ENCODE assay signal across 8 cellular contexts in genomic region chr10:69061305-69062161, GRCh38. TPM values are rescaled to one million over a fixed set of nuclear protein-coding genes. Genes with fewer than 3 reads are reported as not detected.
DNase-seq lines count a peak whose midpoint lies in the region; ATAC-seq and TF ChIP-seq lines count a peak whose summit lies in the region.

No MANE protein-coding gene starts in this region.

- H3K36me3 ChIP-seq in fibroblast of lung (ENCODE audit: control insufficient read depth, insufficient read depth, low read length): no peaks in the 10 kb centered on the region

- H3K27me3 ChIP-seq in CD4-positive, alpha-beta T cell (ENCODE audit: control insufficient read depth, insufficient read depth, low read length): no peaks in the 10 kb centered on the region
- no peaks in the 10 kb centered on the region for H3K27me3 ChIP-seq in fibroblast of lung (ENCODE audit: control insufficient read depth, insufficient read depth, low read length)

- peak overlapping the region; percentile 73 for H3K9ac ChIP-seq in fibroblast of lung (ENCODE audit: insufficient read depth, low read length)

- no peaks in the 10 kb centered on the region for H3K27me3 Mint-ChIP-seq in CD4-positive, alpha-beta T cell
- no peaks in the 10 kb centered on the region for H3K27me3 Mint-ChIP-seq in activated CD8-positive, alpha-beta T cell treated with anti-CD3 and anti-CD28 coated beads, Interleukin-2, amount 10 ng/mL, durations not matched to agents 7 days and 5 days (ENCODE audit: low read depth)
- no peaks in the 10 kb centered on the region for H3K27me3 Mint-ChIP-seq in glutamatergic neuron (ENCODE audit: unreplicated experiment)

- H3K27ac ChIP-seq in CD4-positive, alpha-beta T cell (ENCODE audit: low read depth, low read length): no peak overlapping the region
- peak overlapping the region; percentile 99 for H3K27ac ChIP-seq in fibroblast of lung (ENCODE audit: insufficient read depth, low read length)

- peak overlapping the region; percentile 82 for H3K4me3 Mint-ChIP-seq in CD4-positive, alpha-beta T cell
- peak overlapping the region; percentile 27 for H3K4me3 Mint-ChIP-seq in activated CD8-positive, alpha-beta T cell treated with anti-CD3 and anti-CD28 coated beads, Interleukin-2, amount 10 ng/mL, durations not matched to agents 7 days and 5 days
- no peak overlapping the region for H3K4me3 Mint-ChIP-seq in glutamatergic neuron (ENCODE audit: unreplicated experiment)

- peak overlapping the region; percentile 99 for H3K4me2 ChIP-seq in fibroblast of lung (ENCODE audit: extremely low read depth, insufficient read depth, low read length)

- H2AFZ ChIP-seq in fibroblast of lung (ENCODE audit: low read length): peak overlapping the region; percentile 73

- no peaks in the 10 kb centered on the region for H3K36me3 Mint-ChIP-seq in CD4-positive, alpha-beta T cell (ENCODE audit: low read depth)
- H3K36me3 Mint-ChIP-seq in activated CD8-positive, alpha-beta T cell treated with anti-CD3 and anti-CD28 coated beads, Interleukin-2, amount 10 ng/mL, durations not matched to agents 7 days and 5 days (ENCODE audit: low read depth): no peaks in the 10 kb centered on the region
- no peaks in the 10 kb centered on the region for H3K36me3 Mint-ChIP-seq in glutamatergic neuron (ENCODE audit: unreplicated experiment)

- intact Hi-C loops in CD4-positive, alpha-beta T cell (cut with DNase I, micrococcal nuclease): no loop called here

- H4K20me1 ChIP-seq in fibroblast of lung (ENCODE audit: control insufficient read depth, extremely low read depth, insufficient read depth, low read length): no peaks in the 10 kb centered on the region

- no peaks in the 10 kb centered on the region for H3K9me3 ChIP-seq in CD4-positive, alpha-beta T cell (ENCODE audit: control insufficient read depth, low read length)
- H3K9me3 ChIP-seq in fibroblast of lung (ENCODE audit: control insufficient read depth, insufficient read depth, low read depth, low read length): no peaks in the 10 kb centered on the region

- no peak for TF ChIP-seq CTCF in CD4-positive, alpha-beta T cell (IDR thresholded peaks at IDR 0.05)
- no peak for TF ChIP-seq CTCF in fibroblast of lung (conservative IDR thresholded peaks at IDR 0.05 in 1 of 2, IDR thresholded peaks at IDR 0.05 in 1 of 2; ENCODE audit: low read depth in 1 of 2, low read length in 2 of 2)
- TF ChIP-seq CTCF in omental fat pad (IDR thresholded peaks at IDR 0.05): no peak
- TF ChIP-seq CTCF in glutamatergic neuron (IDR thresholded peaks at IDR 0.05; ENCODE audit: partially characterized antibody, unreplicated experiment): no peak

- H3K79me2 ChIP-seq in fibroblast of lung (ENCODE audit: control insufficient read depth, insufficient read depth, low read length): no peaks in the 10 kb centered on the region

- CTCF ChIA-PET in CD4-positive, alpha-beta T cell (lab: Charles Lee): no interaction called here
- CTCF ChIA-PET in activated CD8-positive, alpha-beta T cell treated with anti-CD3 and anti-CD28 coated beads, Interleukin-2, amount 10 ng/mL, durations not matched to agents 7 days and 5 days (lab: Charles Lee): interaction anchor here (0.6 to 1.9 kb wide), 6 partner anchors 14 to 320 kb away, joined by 3 to 6 read pairs (median 3); partner anchors contain the start of gene SRGN

- peak in 8 of 10 experiments; percentile 7 to 44 (median 27) for DNase-seq in CD4-positive, alpha-beta T cell
- DNase-seq in Kasumi-1 (lab: John Stamatoyannopoulos, UW) (peak; percentile 79 to 86), fibroblast of lung (ENCODE audit: low read depth in 2 of 2) (peak; percentile 98 to 100), omental fat pad (ENCODE audit: low spot score) (no peak), glutamatergic neuron (no peak)
- peak; percentile 45 for DNase-seq in activated CD8-positive, alpha-beta T cell treated with anti-CD3 and anti-CD28 coated beads, Interleukin-2, amount 10 ng/mL, durations not matched to agents 7 days and 5 days

- peaks cover 45% of the 10 kb centered on the region for H3K4me1 Mint-ChIP-seq in CD4-positive, alpha-beta T cell (ENCODE audit: low read depth)
- peaks cover 57% of the 10 kb centered on the region for H3K4me1 Mint-ChIP-seq in activated CD8-positive, alpha-beta T cell treated with anti-CD3 and anti-CD28 coated beads, Interleukin-2, amount 10 ng/mL, durations not matched to agents 7 days and 5 days (ENCODE audit: low read depth)
- H3K4me1 Mint-ChIP-seq in glutamatergic neuron (ENCODE audit: low read depth, unreplicated experiment): no peaks in the 10 kb centered on the region

- peak; percentile 82 for ATAC-seq in CD4-positive, alpha-beta T cell (ENCODE audit: poor library complexity)
- peak; percentile 47 for ATAC-seq in GM19463 (IDR thresholded peaks at IDR 0.05; ENCODE audit: unreplicated experiment)
- ATAC-seq in activated CD8-positive, alpha-beta T cell treated with anti-CD3 and anti-CD28 coated beads, Interleukin-2, amount 10 ng/mL, durations not matched to agents 7 days and 5 days: peak; percentile 79
- peak; percentile 88 for ATAC-seq in omental fat pad (ENCODE audit: low FRiP score)
- no peak for ATAC-seq in HG02884 (IDR thresholded peaks at IDR 0.05; ENCODE audit: unreplicated experiment)

- no peaks in the 10 kb centered on the region for H3K9me3 Mint-ChIP-seq in CD4-positive, alpha-beta T cell
- no peaks in the 10 kb centered on the region for H3K9me3 Mint-ChIP-seq in activated CD8-positive, alpha-beta T cell treated with anti-CD3 and anti-CD28 coated beads, Interleukin-2, amount 10 ng/mL, durations not matched to agents 7 days and 5 days (ENCODE audit: insufficient read depth)
- H3K9me3 Mint-ChIP-seq in glutamatergic neuron (ENCODE audit: unreplicated experiment): no peaks in the 10 kb centered on the region

- H3K4me3 ChIP-seq in fibroblast of lung (replicated peaks in 1 of 4; ENCODE audit: control extremely low read depth in 1 of 4, insufficient read depth in 1 of 4, low read depth in 3 of 4, low read length in 4 of 4): peak overlapping the region in 3 of 4 experiments; percentile 41 to 51 (median 42)

- H3K27ac Mint-ChIP-seq in CD4-positive, alpha-beta T cell: peak overlapping the region; percentile 66
- peak overlapping the region; percentile 45 for H3K27ac Mint-ChIP-seq in activated CD8-positive, alpha-beta T cell treated with anti-CD3 and anti-CD28 coated beads, Interleukin-2, amount 10 ng/mL, durations not matched to agents 7 days and 5 days
- H3K27ac Mint-ChIP-seq in glutamatergic neuron (ENCODE audit: unreplicated experiment): no peak overlapping the region

- POLR2A ChIA-PET in CD4-positive, alpha-beta T cell (lab: Charles Lee): interaction anchor here (0.7 to 1.6 kb wide), 4 partner anchors 26 to 33 kb away, joined by 3 to 11 read pairs (median 6); partner anchors contain the start of gene SRGN
- POLR2A ChIA-PET in activated CD8-positive, alpha-beta T cell treated with anti-CD3 and anti-CD28 coated beads, Interleukin-2, amount 10 ng/mL, durations not matched to agents 7 days and 5 days (lab: Charles Lee): interaction anchor here (0.6 to 1.6 kb wide), 4 partner anchors 16 to 419 kb away, joined by 3 to 7 read pairs (median 5); partner anchors contain the start of gene SRGN

- H3K4me1 ChIP-seq in fibroblast of lung (ENCODE audit: control insufficient read depth, extremely low read depth, insufficient read depth, low read length): peaks cover 37% of the 10 kb centered on the region

RNA-seq across cellular contexts. Expression of gene SRGN, which starts 26.4 kb away (rescaled TPM):
- 100 to 1,000 TPM; 342 to 353 TPM for total RNA-seq in CD4-positive, alpha-beta T cell
- total RNA-seq in activated CD8-positive, alpha-beta T cell treated with anti-CD3 and anti-CD28 coated beads, Interleukin-2, amount 10 ng/mL, durations not matched to agents 7 days and 5 days: 100 to 1,000 TPM; 166 to 168 TPM
- 147 and 363 TPM in 2 replicates for total RNA-seq in fibroblast of lung
- polyA plus RNA-seq in fibroblast of lung: 71.9 and 83.9 TPM in 2 replicates
- 59.1 and 76.2 TPM in 2 replicates for polyA plus RNA-seq in fibroblast of lung (2012)
- 9.6 and 21.5 TPM in 2 replicates for polyA minus RNA-seq in fibroblast of lung (ENCODE audit: low replicate concordance)
- total RNA-seq in omental fat pad: 100 to 1,000 TPM; 289 to 481 (median 419) TPM
- not detected for total RNA-seq in glutamatergic neuron (ENCODE audit: unreplicated experiment)

Comparison
In these comparisons a context has a peak if more than half of its experiments do, and no peak if none do; other contexts are left out.
1. DNase-seq: peak in CD4-positive, alpha-beta T cell (8 of 10), Kasumi-1 (2 of 2), activated CD8-positive, alpha-beta T cell treated with anti-CD3 and anti-CD28 coated beads, Interleukin-2, amount 10 ng/mL, durations not matched to agents 7 days and 5 days (single experiment) and fibroblast of lung (2 of 2); none in omental fat pad (single experiment) and glutamatergic neuron (single experiment).
2. RNA of gene SRGN, which starts 26.4 kb away (total RNA-seq): 289 to 481 TPM in omental fat pad, 147 to 363 TPM in fibroblast of lung, 342 to 353 TPM in CD4-positive, alpha-beta T cell and 166 to 168 TPM in activated CD8-positive, alpha-beta T cell treated with anti-CD3 and anti-CD28 coated beads, Interleukin-2, amount 10 ng/mL, durations not matched to agents 7 days and 5 days; not detected in glutamatergic neuron (single experiment); every median in the first group is over 100 times any median in the second.